8 cellular contexts compared by ENCODE assay signal in genomic region chr12:69470189-69471094, GRCh38. TPM values are rescaled to one million over a fixed set of nuclear protein-coding genes. Genes with fewer than 3 reads are reported as not detected.
DNase-seq lines count a peak whose midpoint lies in the region; ATAC-seq and TF ChIP-seq lines count a peak whose summit lies in the region.

TSS of gene FRS2 (plus strand) at chr12:69470388. CDS start at chr12:69569031, 98,643 bp downstream.

- no peaks in the 10 kb centered on the region for H3K9me3 Mint-ChIP-seq in naive thymus-derived CD4-positive, alpha-beta T cell
- H3K9me3 Mint-ChIP-seq in stimulated activated naive B cell treated with anti-CD40 and anti-IgM and Interleukin-4, amounts not matched to agents 10 μg/mL and 1 μg/mL and 100 μg/mL, for 72 hours: no peaks in the 10 kb centered on the region

- in situ Hi-C loops in Panc1 (cut with HindIII; ENCODE audit: low pct_unique_long_range_greater_than_20kb, low sequenced_read_pairs): no loop called here

- H3K27me3 ChIP-seq in DND-41 (ENCODE audit: insufficient read depth, low read length, poor library complexity) (no peaks in the 10 kb centered on the region), KMS-11 (ENCODE audit: insufficient read depth, low read depth) (no peaks in the 10 kb centered on the region), Panc1 (ENCODE audit: control insufficient read depth, insufficient read depth, low read length) (no peaks in the 10 kb centered on the region)
- H3K27me3 ChIP-seq in naive thymus-derived CD4-positive, alpha-beta T cell (ENCODE audit: control insufficient read depth in 2 of 2, insufficient read depth in 2 of 2, low read length in 2 of 2): no peaks in the 10 kb centered on the region

- CTCF ChIA-PET in Panc1 (lab: Charles Lee): interaction anchor here (0.6 to 1.1 kb wide), 3 partner anchors 96 to 100 kb away, joined by 3 to 10 read pairs (median 4); no protein-coding TSS in a partner anchor
- CTCF ChIA-PET in naive thymus-derived CD4-positive, alpha-beta T cell (lab: Charles Lee): no interaction called here

- POLR2A ChIA-PET in Panc1 (lab: Charles Lee): interaction anchor here (0.7 kb wide), 1 partner anchor 139 kb away, joined by 6 read pairs; no protein-coding TSS in a partner anchor
- POLR2A ChIA-PET in naive thymus-derived CD4-positive, alpha-beta T cell (lab: Charles Lee): interaction anchor here (1.2 to 2.2 kb wide), 3 partner anchors 12 to 139 kb away, joined by 3 to 23 read pairs (median 6); no protein-coding TSS in a partner anchor

- TF ChIP-seq CTCF in DND-41 (IDR thresholded peaks at IDR 0.05; ENCODE audit: borderline replicate concordance, extremely low read depth, low read length, poor library complexity, severe bottlenecking) (peak; percentile 55), KMS-11 (conservative IDR thresholded peaks at IDR 0.05; ENCODE audit: low read depth, low read length) (peak; percentile 61), Panc1 (IDR thresholded peaks at IDR 0.05) (peak; percentile 62; the same call in 1 of the 2 replicates)

- no peaks in the 10 kb centered on the region for H3K9me3 ChIP-seq in DND-41 (ENCODE audit: insufficient read depth, low read length, severe bottlenecking)
- H3K9me3 ChIP-seq in Panc1 (ENCODE audit: control insufficient read depth, insufficient read depth, low read depth, low read length): no peaks in the 10 kb centered on the region
- H3K9me3 ChIP-seq in naive thymus-derived CD4-positive, alpha-beta T cell (ENCODE audit: control insufficient read depth in 2 of 3, low read length in 3 of 3): no peaks in the 10 kb centered on the region

- H2AFZ ChIP-seq in DND-41 (ENCODE audit: low read depth, low read length): peak within 1 kb of the TSS; percentile 93
- H2AFZ ChIP-seq in KMS-11 (ENCODE audit: low read depth): peak within 1 kb of the TSS; percentile 81

- intact Hi-C loops in Panc1 (cut with micrococcal nuclease; ENCODE audit: unreplicated experiment): loop anchor here (2.0 kb wide), 1 partner anchor 100 kb away; no protein-coding TSS in a partner anchor
- intact Hi-C loops in naive thymus-derived CD4-positive, alpha-beta T cell (cut with micrococcal nuclease): loop anchor here (1.0 to 5.0 kb wide), 12 partner anchors 100 to 896 kb away; partner anchors contain the start of genes CCT2 (in 2 of the 2), CPSF6 (in 2 of the 2), RAB3IP (in 2 of the 2) and CNOT2 (in 1 of the 2)

- peak within 1 kb of the TSS; percentile 90 for H3K27ac ChIP-seq in DND-41 (ENCODE audit: low read length)
- peak within 1 kb of the TSS; percentile 81 for H3K27ac ChIP-seq in KMS-11
- H3K27ac ChIP-seq in Panc1 (ENCODE audit: low read length): peak within 1 kb of the TSS; percentile 99
- peak within 1 kb of the TSS; percentile 94 for H3K27ac ChIP-seq in naive thymus-derived CD4-positive, alpha-beta T cell (ENCODE audit: low read depth, low read length)

- peak; percentile 93 for DNase-seq in DND-41
- DNase-seq in Panc1 (ENCODE audit: low read depth, low spot score): peak; percentile 38
- peak; percentile 76 for DNase-seq in activated T-helper 1 cell treated with Interleukin-2 at 50 U/mL for 16 hours (ENCODE audit: low read depth)
- peak; percentile 90 for DNase-seq in fibroblast of gingiva (ENCODE audit: low read depth)
- peak; percentile 66 to 87 (median 81) for DNase-seq in naive thymus-derived CD4-positive, alpha-beta T cell
- peak; percentile 77 for DNase-seq in stimulated activated naive B cell treated with anti-CD40 and anti-IgM and Interleukin-4, amounts not matched to agents 10 μg/mL and 1 μg/mL and 100 μg/mL, for 72 hours

- peak within 1 kb of the TSS; percentile 91 to 99 (median 97) for H3K27ac Mint-ChIP-seq in naive thymus-derived CD4-positive, alpha-beta T cell
- H3K27ac Mint-ChIP-seq in stimulated activated naive B cell treated with anti-CD40 and anti-IgM and Interleukin-4, amounts not matched to agents 10 μg/mL and 1 μg/mL and 100 μg/mL, for 72 hours: peak within 1 kb of the TSS; percentile 100

- H3K4me1 ChIP-seq in DND-41 (ENCODE audit: insufficient read depth, low read length): peaks cover 36% of the 10 kb centered on the region
- peaks cover 41% of the 10 kb centered on the region for H3K4me1 ChIP-seq in KMS-11 (ENCODE audit: low read depth, poor library complexity, severe bottlenecking)
- peaks cover 39% of the 10 kb centered on the region for H3K4me1 ChIP-seq in Panc1 (ENCODE audit: control insufficient read depth, insufficient read depth, low read length)
- peaks cover 11 to 12% of the 10 kb centered on the region in 2 donors for H3K4me1 ChIP-seq in naive thymus-derived CD4-positive, alpha-beta T cell (ENCODE audit: control insufficient read depth in 2 of 2, insufficient read depth in 2 of 2, low read length in 2 of 2)

- peak within 1 kb of the TSS; percentile 95 to 99 for H3K4me3 ChIP-seq in DND-41 (ENCODE audit: low read depth in 1 of 2, low read length in 2 of 2)
- no peak within 1 kb of the TSS for H3K4me3 ChIP-seq in KMS-11 (IDR thresholded peaks at IDR 0.05; ENCODE audit: insufficient read depth, low read depth, low read length)
- peak within 1 kb of the TSS; percentile 80 to 94 for H3K4me3 ChIP-seq in Panc1 (ENCODE audit: low read depth in 2 of 2, low read length in 2 of 2)
- peak within 1 kb of the TSS; percentile 80 for H3K4me3 ChIP-seq in naive thymus-derived CD4-positive, alpha-beta T cell (ENCODE audit: low read length)

- peaks cover 0 to 5% (median 3%) of the 10 kb centered on the region in 5 donors for H3K36me3 Mint-ChIP-seq in naive thymus-derived CD4-positive, alpha-beta T cell
- peaks cover 4 to 9% of the 10 kb centered on the region in 2 donors for H3K36me3 Mint-ChIP-seq in stimulated activated naive B cell treated with anti-CD40 and anti-IgM and Interleukin-4, amounts not matched to agents 10 μg/mL and 1 μg/mL and 100 μg/mL, for 72 hours

- H3K9ac ChIP-seq in DND-41 (ENCODE audit: low read depth, low read length) (peak within 1 kb of the TSS; percentile 94), KMS-11 (peak within 1 kb of the TSS; percentile 93)

- H4K20me1 ChIP-seq in DND-41 (ENCODE audit: insufficient read depth, low read length): peaks cover 31% of the 10 kb centered on the region; the same call in 1 of the 2 replicates
- H4K20me1 ChIP-seq in KMS-11 (ENCODE audit: insufficient read depth): peaks cover 18% of the 10 kb centered on the region; the same call in 1 of the 2 replicates

- H3K27me3 Mint-ChIP-seq in naive thymus-derived CD4-positive, alpha-beta T cell: no peaks in the 10 kb centered on the region
- no peaks in the 10 kb centered on the region for H3K27me3 Mint-ChIP-seq in stimulated activated naive B cell treated with anti-CD40 and anti-IgM and Interleukin-4, amounts not matched to agents 10 μg/mL and 1 μg/mL and 100 μg/mL, for 72 hours

- H3K79me2 ChIP-seq in DND-41 (ENCODE audit: insufficient read depth, low read length): peaks cover 52% of the 10 kb centered on the region
- H3K79me2 ChIP-seq in KMS-11 (ENCODE audit: insufficient read depth, low read depth): peaks cover 49% of the 10 kb centered on the region

- H3K4me2 ChIP-seq in DND-41 (ENCODE audit: insufficient read depth, low read length): peak within 1 kb of the TSS; percentile 94
- H3K4me2 ChIP-seq in KMS-11: peak within 1 kb of the TSS; percentile 91

- no TSS peak for BruUV-seq in Panc1 (replicated peaks; lab: Mats Ljungman, UMichigan)

- ATAC-seq in DND-41 (ENCODE audit: insufficient read depth, low read depth): peak; percentile 99
- ATAC-seq in GM21737 (IDR thresholded peaks at IDR 0.05; ENCODE audit: unreplicated experiment): peak; percentile 99
- peak; percentile 99 for ATAC-seq in Panc1
- ATAC-seq in naive thymus-derived CD4-positive, alpha-beta T cell: peak; percentile 99
- ATAC-seq in stimulated activated naive B cell treated with anti-CD40 and anti-IgM and Interleukin-4, amounts not matched to agents 10 μg/mL and 1 μg/mL and 100 μg/mL, for 72 hours (replicated peaks): peak; percentile 98

- peak within 1 kb of the TSS; percentile 91 to 100 (median 96) for H3K4me3 Mint-ChIP-seq in naive thymus-derived CD4-positive, alpha-beta T cell
- peak within 1 kb of the TSS; percentile 99 to 100 for H3K4me3 Mint-ChIP-seq in stimulated activated naive B cell treated with anti-CD40 and anti-IgM and Interleukin-4, amounts not matched to agents 10 μg/mL and 1 μg/mL and 100 μg/mL, for 72 hours

- H3K36me3 ChIP-seq in DND-41 (ENCODE audit: insufficient read depth, low read length) (peaks cover 2% of the 10 kb centered on the region; the same call in 1 of the 2 replicates), KMS-11 (ENCODE audit: insufficient read depth) (no peaks in the 10 kb centered on the region; the same call in 1 of the 2 replicates), Panc1 (ENCODE audit: control insufficient read depth, insufficient read depth, low read length) (no peaks in the 10 kb centered on the region; the same call in none of the 2 replicates)
- peaks cover 0 to 4% (median 0%) of the 10 kb centered on the region in 3 experiments for H3K36me3 ChIP-seq in naive thymus-derived CD4-positive, alpha-beta T cell (ENCODE audit: control insufficient read depth in 2 of 3, insufficient read depth in 3 of 3, low read length in 3 of 3)

- peaks cover 41 to 60% (median 52%) of the 10 kb centered on the region in 7 donors for H3K4me1 Mint-ChIP-seq in naive thymus-derived CD4-positive, alpha-beta T cell
- H3K4me1 Mint-ChIP-seq in stimulated activated naive B cell treated with anti-CD40 and anti-IgM and Interleukin-4, amounts not matched to agents 10 μg/mL and 1 μg/mL and 100 μg/mL, for 72 hours: peaks cover 45 to 73% of the 10 kb centered on the region in 2 donors

RNA-seq across cellular contexts. Expression of gene FRS2, which starts in this region (rescaled TPM):
- total RNA-seq in Panc1 (2021; ENCODE audit: unreplicated experiment): 26.6 TPM
- polyA plus RNA-seq in Panc1 (2012; ENCODE audit: insufficient read length): 8.2 TPM
- total RNA-seq in naive thymus-derived CD4-positive, alpha-beta T cell: 10 to 100 TPM; 17.5 to 30.1 (median 24.0) TPM
- 10 to 100 TPM; 11.0 to 14.9 TPM for polyA plus RNA-seq in naive thymus-derived CD4-positive, alpha-beta T cell

Comparison
In these comparisons a context has a peak if more than half of its experiments do, and no peak if none do; other contexts are left out.
1. DNase-seq: peak in every context shown above with its lines; median percentile 93 in DND-41; 90 in fibroblast of gingiva; 81 in naive thymus-derived CD4-positive, alpha-beta T cell; 77 in stimulated activated naive B cell treated with anti-CD40 and anti-IgM and Interleukin-4, amounts not matched to agents 10 μg/mL and 1 μg/mL and 100 μg/mL, for 72 hours; 76 in activated T-helper 1 cell treated with Interleukin-2 at 50 U/mL for 16 hours; 38 in Panc1.